19 cellular contexts compared by ENCODE assay signal in genomic region chr12:47790676-47791350, GRCh38.
"Had no signal": no experiment of that assay in that cellular context is flagged by ENCODE, and none has a peak within 500 bp of the region (broad histone marks: within the 10 kb centered on the region; RNA-seq: fewer than 3 reads in every experiment).

No MANE protein-coding gene starts in this region.

- H3K4me2 ChIP-seq: SK-N-SH had no signal

- H3K9me3 ChIP-seq: esophagus squamous epithelium, left ventricle myocardium inferior, SK-N-SH, tibial nerve had no signal

- H3K9ac ChIP-seq: SK-N-SH had no signal

- H3K4me3 ChIP-seq: esophagus squamous epithelium, left ventricle myocardium inferior, tibial nerve had no signal

- H3K9me3 Mint-ChIP-seq: natural killer cell, T-cell had no signal

- DNase-seq: activated CD4-positive, CD25-positive, alpha-beta regulatory T cell treated with anti-CD3 and anti-CD28 coated beads, Interleukin-2, amount 50 U/mL, for 72 hours; activated CD8-positive, alpha-beta memory T cell treated with anti-CD3 and anti-CD28 coated beads for 24 hours; activated gamma-delta T cell; caudate nucleus; effector CD4-positive, alpha-beta T cell; esophagus squamous epithelium; hippocampal formation; kidney; mesendoderm; natural killer cell; retina; SK-N-SH; stimulated activated CD4-positive, alpha-beta T cell treated with anti-CD3 and anti-CD28 coated beads, Interleukin-4, amount 100 ng/mL, for 1 hour; stimulated activated naive CD4-positive, alpha-beta T cell treated with Interleukin-2 at 50 U/mL for 16 hours; substantia nigra; T-cell; T1000 had no signal

- H3K4me1 Mint-ChIP-seq: natural killer cell, T-cell had no signal

- ATAC-seq: natural killer cell, T-cell had no signal

- H3K27ac Mint-ChIP-seq: T-cell had no signal

- H3K27me3 ChIP-seq: esophagus squamous epithelium, tibial nerve had no signal

- H3K4me3 Mint-ChIP-seq: natural killer cell, T-cell had no signal

- H3K27me3 Mint-ChIP-seq: T-cell had no signal
